8 cellular contexts compared by ENCODE assay signal in genomic region chr6:170089937-170090335, GRCh38.
A peak's percentile ranks its signal among the peaks of the same experiment; 100 is the strongest.
DNase-seq lines count a peak whose midpoint lies in the region; ATAC-seq lines count a peak whose summit lies in the region.

No MANE protein-coding gene starts in this region.

- H3K36me3 ChIP-seq in naive thymus-derived CD4-positive, alpha-beta T cell (ENCODE audit: control insufficient read depth in 2 of 3, insufficient read depth in 3 of 3, low read length in 3 of 3) = no peaks in the 10 kb centered on the region

- H3K9me3 Mint-ChIP-seq in naive thymus-derived CD4-positive, alpha-beta T cell = peaks cover 0 to 4% (median 0%) of the 10 kb centered on the region in 11 donors

- no peak overlapping the region for H3K27ac ChIP-seq in naive thymus-derived CD4-positive, alpha-beta T cell (ENCODE audit: low read depth, low read length)

- CTCF ChIA-PET in naive thymus-derived CD4-positive, alpha-beta T cell (lab: Charles Lee) = interaction anchor here (0.7 kb wide), 1 partner anchor 182 kb away, joined by 4 read pairs; no protein-coding TSS in a partner anchor

- intact Hi-C loops in naive thymus-derived CD4-positive, alpha-beta T cell (cut with micrococcal nuclease) = loop anchor here (1.0 to 10.0 kb wide), 7 partner anchors 55 to 298 kb away; partner anchors contain the start of genes DLL1 (in 1 of the 2) and FAM120B (in 1 of the 2)

- H3K9me3 ChIP-seq in T-helper 17 cell (ENCODE audit: control insufficient read depth, low read length, poor library complexity, severe bottlenecking) = no peaks in the 10 kb centered on the region
- no peaks in the 10 kb centered on the region for H3K9me3 ChIP-seq in naive thymus-derived CD4-positive, alpha-beta T cell (ENCODE audit: control insufficient read depth in 2 of 3, low read length in 3 of 3)

- POLR2A ChIA-PET in naive thymus-derived CD4-positive, alpha-beta T cell (lab: Charles Lee) = interaction anchor here (0.6 to 1.2 kb wide), 5 partner anchors 14 to 382 kb away, joined by 3 to 9 read pairs (median 4); no protein-coding TSS in a partner anchor

- DNase-seq in T-helper 17 cell (peak in 1 of 3 donors; percentile 5), 8988T (no peak), NCI-H2081 treated with DMSO at 0.1 percent for 48 hours (lab: John Stamatoyannopoulos, UW) (no peak), iPS-NIHi11 (ENCODE audit: low spot score) (no peak), Kasumi-1 (lab: John Stamatoyannopoulos, UW) (no peak)
- DNase-seq in naive thymus-derived CD4-positive, alpha-beta T cell = peak in 1 of 9 donors; percentile 16

- peak overlapping the region; percentile 88 for H3K4me3 Mint-ChIP-seq in T-helper 17 cell
- peak overlapping the region; percentile 87 to 99 (median 91) for H3K4me3 Mint-ChIP-seq in naive thymus-derived CD4-positive, alpha-beta T cell

- H3K36me3 Mint-ChIP-seq in T-helper 17 cell (ENCODE audit: low read depth) = peaks cover 2% of the 10 kb centered on the region
- peaks cover 0 to 7% (median 0%) of the 10 kb centered on the region in 5 donors for H3K36me3 Mint-ChIP-seq in naive thymus-derived CD4-positive, alpha-beta T cell

- peaks cover 33% of the 10 kb centered on the region for H3K4me1 Mint-ChIP-seq in T-helper 17 cell
- H3K4me1 Mint-ChIP-seq in naive thymus-derived CD4-positive, alpha-beta T cell = peaks cover 30 to 42% (median 35%) of the 10 kb centered on the region in 7 donors

- peaks cover 23 to 26% of the 10 kb centered on the region in 2 donors for H3K4me1 ChIP-seq in naive thymus-derived CD4-positive, alpha-beta T cell (ENCODE audit: control insufficient read depth in 2 of 2, insufficient read depth in 2 of 2, low read length in 2 of 2)

- ATAC-seq in GM18519 (IDR thresholded peaks at IDR 0.05; ENCODE audit: low FRiP score, unreplicated experiment) (peak; percentile 18), GM21619 (IDR thresholded peaks at IDR 0.05; ENCODE audit: unreplicated experiment) (peak; percentile 7), T-helper 17 cell (peak; percentile 8)
- no peak for ATAC-seq in naive thymus-derived CD4-positive, alpha-beta T cell

- H3K27ac Mint-ChIP-seq in T-helper 17 cell = peak overlapping the region; percentile 92
- peak overlapping the region; percentile 80 to 98 (median 90) for H3K27ac Mint-ChIP-seq in naive thymus-derived CD4-positive, alpha-beta T cell

- no peaks in the 10 kb centered on the region for H3K27me3 Mint-ChIP-seq in T-helper 17 cell
- no peaks in the 10 kb centered on the region for H3K27me3 Mint-ChIP-seq in naive thymus-derived CD4-positive, alpha-beta T cell

- H3K4me3 ChIP-seq in naive thymus-derived CD4-positive, alpha-beta T cell (ENCODE audit: low read length) = peak overlapping the region; percentile 26

- H3K27me3 ChIP-seq in naive thymus-derived CD4-positive, alpha-beta T cell (ENCODE audit: control insufficient read depth in 2 of 2, insufficient read depth in 2 of 2, low read length in 2 of 2) = no peaks in the 10 kb centered on the region
